In the genomic region with DNA sequence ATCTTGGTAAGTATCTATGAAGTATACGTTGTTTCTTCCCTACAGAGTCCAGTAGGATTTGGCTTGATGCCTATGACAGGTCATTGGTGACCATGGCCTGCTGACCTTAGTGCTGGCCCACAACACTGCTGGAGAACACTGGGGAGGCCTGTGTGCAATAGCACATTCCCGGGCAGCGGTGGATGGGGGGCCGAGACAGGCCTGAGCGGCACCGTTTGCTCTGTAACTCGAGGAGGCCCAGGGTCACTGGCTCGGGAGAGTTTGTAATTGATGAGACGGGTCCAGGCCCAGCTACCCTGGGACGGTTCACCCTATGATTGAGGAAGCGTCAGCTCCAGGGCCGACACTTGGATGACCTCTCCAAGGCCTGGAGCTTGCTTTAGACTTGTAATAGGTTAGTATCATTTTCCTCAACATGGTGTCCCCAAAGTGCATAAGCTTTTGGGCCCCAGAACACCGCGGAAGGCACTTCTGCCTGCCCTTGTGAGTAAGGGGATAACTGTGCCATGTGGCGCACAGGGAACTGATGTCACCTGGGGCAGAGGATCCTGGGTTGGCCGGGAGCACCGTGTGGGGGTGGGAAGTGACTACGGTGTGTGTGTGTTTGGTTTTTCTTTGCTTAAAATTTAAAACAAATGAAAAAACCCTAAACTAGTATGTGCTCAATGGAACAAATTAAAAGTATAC, we compare ENCODE assay signal across 1 cellular context.
TF ChIP-seq lines count a peak whose summit lies in the region.

No MANE protein-coding gene starts in this region.

TF ChIP-seq in GM23338, 12 proteins besides CTCF, POLR2A, EP300 and RAD21 (continued from another document):
- TF ChIP-seq, protein P1, sequence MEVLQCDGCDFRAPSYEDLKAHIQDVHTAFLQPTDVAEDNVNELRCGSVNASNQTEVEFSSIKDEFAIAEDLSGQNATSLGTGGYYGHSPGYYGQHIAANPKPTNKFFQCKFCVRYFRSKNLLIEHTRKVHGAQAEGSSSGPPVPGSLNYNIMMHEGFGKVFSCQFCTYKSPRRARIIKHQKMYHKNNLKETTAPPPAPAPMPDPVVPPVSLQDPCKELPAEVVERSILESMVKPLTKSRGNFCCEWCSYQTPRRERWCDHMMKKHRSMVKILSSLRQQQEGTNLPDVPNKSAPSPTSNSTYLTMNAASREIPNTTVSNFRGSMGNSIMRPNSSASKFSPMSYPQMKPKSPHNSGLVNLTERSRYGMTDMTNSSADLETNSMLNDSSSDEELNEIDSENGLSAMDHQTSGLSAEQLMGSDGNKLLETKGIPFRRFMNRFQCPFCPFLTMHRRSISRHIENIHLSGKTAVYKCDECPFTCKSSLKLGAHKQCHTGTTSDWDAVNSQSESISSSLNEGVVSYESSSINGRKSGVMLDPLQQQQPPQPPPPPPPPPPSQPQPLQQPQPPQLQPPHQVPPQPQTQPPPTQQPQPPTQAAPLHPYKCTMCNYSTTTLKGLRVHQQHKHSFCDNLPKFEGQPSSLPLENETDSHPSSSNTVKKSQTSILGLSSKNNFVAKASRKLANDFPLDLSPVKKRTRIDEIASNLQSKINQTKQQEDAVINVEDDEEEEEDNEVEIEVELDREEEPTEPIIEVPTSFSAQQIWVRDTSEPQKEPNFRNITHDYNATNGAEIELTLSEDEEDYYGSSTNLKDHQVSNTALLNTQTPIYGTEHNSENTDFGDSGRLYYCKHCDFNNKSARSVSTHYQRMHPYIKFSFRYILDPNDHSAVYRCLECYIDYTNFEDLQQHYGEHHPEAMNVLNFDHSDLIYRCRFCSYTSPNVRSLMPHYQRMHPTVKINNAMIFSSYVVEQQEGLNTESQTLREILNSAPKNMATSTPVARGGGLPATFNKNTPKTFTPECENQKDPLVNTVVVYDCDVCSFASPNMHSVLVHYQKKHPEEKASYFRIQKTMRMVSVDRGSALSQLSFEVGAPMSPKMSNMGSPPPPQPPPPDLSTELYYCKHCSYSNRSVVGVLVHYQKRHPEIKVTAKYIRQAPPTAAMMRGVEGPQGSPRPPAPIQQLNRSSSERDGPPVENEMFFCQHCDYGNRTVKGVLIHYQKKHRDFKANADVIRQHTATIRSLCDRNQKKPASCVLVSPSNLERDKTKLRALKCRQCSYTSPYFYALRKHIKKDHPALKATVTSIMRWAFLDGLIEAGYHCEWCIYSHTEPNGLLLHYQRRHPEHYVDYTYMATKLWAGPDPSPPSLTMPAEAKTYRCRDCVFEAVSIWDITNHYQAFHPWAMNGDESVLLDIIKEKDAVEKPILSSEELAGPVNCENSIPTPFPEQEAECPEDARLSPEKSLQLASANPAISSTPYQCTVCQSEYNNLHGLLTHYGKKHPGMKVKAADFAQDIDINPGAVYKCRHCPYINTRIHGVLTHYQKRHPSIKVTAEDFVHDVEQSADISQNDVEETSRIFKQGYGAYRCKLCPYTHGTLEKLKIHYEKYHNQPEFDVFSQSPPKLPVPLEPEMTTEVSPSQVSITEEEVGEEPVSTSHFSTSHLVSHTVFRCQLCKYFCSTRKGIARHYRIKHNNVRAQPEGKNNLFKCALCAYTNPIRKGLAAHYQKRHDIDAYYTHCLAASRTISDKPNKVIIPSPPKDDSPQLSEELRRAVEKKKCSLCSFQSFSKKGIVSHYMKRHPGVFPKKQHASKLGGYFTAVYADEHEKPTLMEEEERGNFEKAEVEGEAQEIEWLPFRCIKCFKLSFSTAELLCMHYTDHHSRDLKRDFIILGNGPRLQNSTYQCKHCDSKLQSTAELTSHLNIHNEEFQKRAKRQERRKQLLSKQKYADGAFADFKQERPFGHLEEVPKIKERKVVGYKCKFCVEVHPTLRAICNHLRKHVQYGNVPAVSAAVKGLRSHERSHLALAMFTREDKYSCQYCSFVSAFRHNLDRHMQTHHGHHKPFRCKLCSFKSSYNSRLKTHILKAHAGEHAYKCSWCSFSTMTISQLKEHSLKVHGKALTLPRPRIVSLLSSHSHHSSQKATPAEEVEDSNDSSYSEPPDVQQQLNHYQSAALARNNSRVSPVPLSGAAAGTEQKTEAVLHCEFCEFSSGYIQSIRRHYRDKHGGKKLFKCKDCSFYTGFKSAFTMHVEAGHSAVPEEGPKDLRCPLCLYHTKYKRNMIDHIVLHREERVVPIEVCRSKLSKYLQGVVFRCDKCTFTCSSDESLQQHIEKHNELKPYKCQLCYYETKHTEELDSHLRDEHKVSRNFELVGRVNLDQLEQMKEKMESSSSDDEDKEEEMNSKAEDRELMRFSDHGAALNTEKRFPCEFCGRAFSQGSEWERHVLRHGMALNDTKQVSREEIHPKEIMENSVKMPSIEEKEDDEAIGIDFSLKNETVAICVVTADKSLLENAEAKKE (CRISPR knock-in tag; IDR thresholded peaks at IDR 0.05) = no peak
- TF ChIP-seq EZH2phosphoT487 (IDR thresholded peaks at IDR 0.05; ENCODE audit: unreplicated experiment) (no peak), STAT1 (IDR thresholded peaks at IDR 0.05; ENCODE audit: unreplicated experiment) (no peak), JUNB (IDR thresholded peaks at IDR 0.05; ENCODE audit: unreplicated experiment) (no peak)
